In genomic region chr6:150994026-150994425, GRCh38 we compare ENCODE assay signal across 24 cellular contexts.
DNase-seq lines count a peak whose midpoint lies in the region; ATAC-seq, FAIRE-seq and TF ChIP-seq lines count a peak whose summit lies in the region.
"Had no signal": no experiment of that assay in that cellular context is flagged by ENCODE, and none has a peak within 500 bp of the region (broad histone marks: within the 10 kb centered on the region; RNA-seq: fewer than 3 reads in every experiment).

No MANE protein-coding gene starts in this region.

- H3K27ac ChIP-seq in HepG2 (ENCODE audit: extremely low read length, insufficient read depth, low read length) (no peak overlapping the region), right lobe of liver (no peak overlapping the region), stomach (no peak overlapping the region)
- H3K27ac ChIP-seq: A549; BLaER1 treated with 17β-estradiol and CSF1 and Interleukin-3, amounts not matched to agents 10 nM and 100 nM had no signal

- H3K9me3 ChIP-seq in HepG2 (ENCODE audit: low read length) (no peaks in the 10 kb centered on the region), right lobe of liver (no peaks in the 10 kb centered on the region), stomach (no peaks in the 10 kb centered on the region)
- H3K9me3 ChIP-seq: A549, BE2C had no signal

- TF ChIP-seq CTCF in HepG2 (CRISPR knock-in tag; IDR thresholded peaks at IDR 0.05) (no peak), right lobe of liver (IDR thresholded peaks at IDR 0.05) (no peak), WTC11 (IDR thresholded peaks at IDR 0.05) (no peak), chondrocyte (IDR thresholded peaks at IDR 0.05) (no peak), stomach (IDR thresholded peaks at IDR 0.05) (no peak)

- FAIRE-seq in HepG2 (lab: Jason Lieb, UNC): no peak
- FAIRE-seq: A549, GM12891, GM18507 had no signal

- no peak overlapping the region for H3K4me2 ChIP-seq in HepG2 (ENCODE audit: low read depth, low read length)
- H3K4me2 ChIP-seq: A549; BLaER1 treated with 17β-estradiol and CSF1 and Interleukin-3, amounts not matched to agents 10 nM and 100 nM had no signal

- no peak for TF ChIP-seq RAD21 in HepG2 (CRISPR knock-in tag; IDR thresholded peaks at IDR 0.05)

- H3K9me3 Mint-ChIP-seq in WTC11: no peaks in the 10 kb centered on the region
- no peaks in the 10 kb centered on the region for H3K9me3 Mint-ChIP-seq in chondrocyte (ENCODE audit: low read depth)
- no peaks in the 10 kb centered on the region for H3K9me3 Mint-ChIP-seq in stimulated activated effector memory CD8-positive, alpha-beta T cell treated with anti-CD3 and anti-CD28 coated beads, Interleukin-12 subunit alpha, Interleukin-12 subunit beta, amount 100 ng/mL, for 72 hours

- H3K27me3 ChIP-seq in HepG2 (ENCODE audit: control insufficient read depth in 1 of 2, insufficient read depth in 2 of 2, low read length in 2 of 2) (no peaks in the 10 kb centered on the region), right lobe of liver (no peaks in the 10 kb centered on the region), stomach (no peaks in the 10 kb centered on the region)
- H3K27me3 ChIP-seq: BE2C; BLaER1 treated with 17β-estradiol and CSF1 and Interleukin-3, amounts not matched to agents 10 nM and 100 nM had no signal

- no peak for ATAC-seq in HepG2
- no peak for ATAC-seq in right lobe of liver
- ATAC-seq in WTC11: no peak
- ATAC-seq in stimulated activated effector memory CD8-positive, alpha-beta T cell treated with anti-CD3 and anti-CD28 coated beads, Interleukin-12 subunit alpha, Interleukin-12 subunit beta, amount 100 ng/mL, for 72 hours: no peak
- ATAC-seq: A549 had no signal

- no peak overlapping the region for H3K4me3 ChIP-seq in HepG2 (replicated peaks in 1 of 3; ENCODE audit: insufficient read depth in 1 of 3, low read depth in 2 of 3, low read length in 3 of 3)
- H3K4me3 ChIP-seq in right lobe of liver: no peak overlapping the region
- H3K4me3 ChIP-seq in stomach: no peak overlapping the region
- H3K4me3 ChIP-seq: A549; BLaER1 treated with 17β-estradiol and CSF1 and Interleukin-3, amounts not matched to agents 10 nM and 100 nM had no signal

- TF ChIP-seq EP300 in HepG2 (IDR thresholded peaks at IDR 0.05; ENCODE audit: low read depth in 2 of 2, low read length in 2 of 2): no peak
- TF ChIP-seq EP300 in HepG2 (CRISPR knock-in tag; IDR thresholded peaks at IDR 0.05; ENCODE audit: borderline replicate concordance): no peak
- no peak for TF ChIP-seq EP300 in stomach (IDR thresholded peaks at IDR 0.05)

- H4K20me1 ChIP-seq in HepG2 (ENCODE audit: insufficient read depth, low read length): no peaks in the 10 kb centered on the region

- POLR2A ChIA-PET in HepG2 (lab: Yijun Ruan, JAX): no interaction called here
- POLR2A ChIA-PET in WTC11 (lab: Charles Lee): interaction anchor here (0.5 kb wide), 1 partner anchor 33 kb away, joined by 4 read pairs; no protein-coding TSS in a partner anchor

- in situ Hi-C loops in HepG2 (cut with HindIII; ENCODE audit: extremely low pct_ligation_motif_present, low pct_unique_long_range_greater_than_20kb): no loop called here

- H3K79me2 ChIP-seq in HepG2 (ENCODE audit: insufficient read depth, low read length): no peaks in the 10 kb centered on the region

- no peak for TF ChIP-seq POLR2A in HepG2 (IDR thresholded peaks at IDR 0.05; ENCODE audit: insufficient read depth in 1 of 2, low read depth in 2 of 2, low read length in 2 of 2)
- no peak for TF ChIP-seq POLR2A in right lobe of liver (IDR thresholded peaks at IDR 0.05)
- no peak for TF ChIP-seq POLR2A in stomach (IDR thresholded peaks at IDR 0.05)

- H2AFZ ChIP-seq in HepG2 (ENCODE audit: low read length): no peak overlapping the region

- peaks cover 7 to 21% of the 10 kb centered on the region in 2 experiments for H3K36me3 ChIP-seq in HepG2 (replicated peaks in 1 of 2; ENCODE audit: control insufficient read depth in 1 of 2, insufficient read depth in 2 of 2, low read length in 2 of 2)
- no peaks in the 10 kb centered on the region for H3K36me3 ChIP-seq in right lobe of liver
- no peaks in the 10 kb centered on the region for H3K36me3 ChIP-seq in stomach

- H3K27me3 Mint-ChIP-seq in WTC11 (ENCODE audit: low read depth): no peaks in the 10 kb centered on the region
- H3K27me3 Mint-ChIP-seq in chondrocyte (ENCODE audit: low read depth): no peaks in the 10 kb centered on the region
- H3K27me3 Mint-ChIP-seq: CD4-positive, alpha-beta memory T cell had no signal

- 100% methylated on average over 1 of the region's 1 CpG for WGBS in HepG2 (ENCODE audit: low lambda C conversion rate)
- WGBS in right lobe of liver (ENCODE audit: insufficient coverage, low coverage, low lambda C conversion rate, missing lambda C conversion rate): 100% methylated on average over 1 of the region's 1 CpG
- 91 to 100% (median 98%) methylated on average over 1 of the region's 1 CpG for WGBS in stomach, 5 donors

- peaks cover 4% of the 10 kb centered on the region for H3K4me1 Mint-ChIP-seq in WTC11
- peaks cover 11% of the 10 kb centered on the region for H3K4me1 Mint-ChIP-seq in chondrocyte (ENCODE audit: low read depth)
- no peaks in the 10 kb centered on the region for H3K4me1 Mint-ChIP-seq in stimulated activated effector memory CD8-positive, alpha-beta T cell treated with anti-CD3 and anti-CD28 coated beads, Interleukin-12 subunit alpha, Interleukin-12 subunit beta, amount 100 ng/mL, for 72 hours
- H3K4me1 Mint-ChIP-seq: CD4-positive, alpha-beta memory T cell had no signal

- BruUV-seq in HepG2 (replicated peaks; lab: Mats Ljungman, UMichigan): no TSS peak

- intact Hi-C loops in HepG2 (cut with micrococcal nuclease; ENCODE audit: unreplicated experiment): no loop called here
- intact Hi-C loops in right lobe of liver (cut with DNase I): no loop called here
- intact Hi-C loops in stomach (cut with DNase I; ENCODE audit: low total_unique reads): no loop called here

- H3K4me1 ChIP-seq in HepG2 (ENCODE audit: insufficient read depth, low read length) (no peaks in the 10 kb centered on the region), right lobe of liver (no peaks in the 10 kb centered on the region), stomach (no peaks in the 10 kb centered on the region)
- H3K4me1 ChIP-seq: BE2C had no signal

- DNase-seq in HepG2 (ENCODE audit: low spot score) (no peak), right lobe of liver (no peak), WTC11 (ENCODE audit: low spot score) (no peak), chondrocyte (ENCODE audit: low spot score) (no peak), stomach (no peak), occipital lobe (lab: John Stamatoyannopoulos, UW) (no peak)
- no peak for DNase-seq in stimulated activated effector memory CD8-positive, alpha-beta T cell treated with anti-CD3 and anti-CD28 coated beads, Interleukin-12 subunit alpha, Interleukin-12 subunit beta, amount 100 ng/mL, for 72 hours (ENCODE audit: low spot score in 2 of 2)
- DNase-seq: 8988T; ACHN; AML-193; BE2C; Calu3; CD4-positive, alpha-beta memory T cell; COR-L47; DMS53; DMS79 treated with DMSO at 0.1 percent for 48 hours; GF-D8; GOT3; H7; HCEC 1CT had no signal

- H3K27ac Mint-ChIP-seq in WTC11 (no peak overlapping the region; the same call in 1 of the 2 replicates), chondrocyte (ENCODE audit: unreplicated experiment) (peak overlapping the region; percentile 22)
- H3K27ac Mint-ChIP-seq in stimulated activated effector memory CD8-positive, alpha-beta T cell treated with anti-CD3 and anti-CD28 coated beads, Interleukin-12 subunit alpha, Interleukin-12 subunit beta, amount 100 ng/mL, for 72 hours: peak overlapping the region; percentile 11

- CTCF ChIA-PET in HepG2 (lab: Yijun Ruan, JAX; ENCODE audit: low intra/inter-chr PET ratio, low total read pairs): no interaction called here
- CTCF ChIA-PET in WTC11 (lab: Charles Lee): no interaction called here

- H3K4me3 Mint-ChIP-seq in WTC11 (no peak overlapping the region), chondrocyte (ENCODE audit: unreplicated experiment) (no peak overlapping the region)
- no peak overlapping the region for H3K4me3 Mint-ChIP-seq in stimulated activated effector memory CD8-positive, alpha-beta T cell treated with anti-CD3 and anti-CD28 coated beads, Interleukin-12 subunit alpha, Interleukin-12 subunit beta, amount 100 ng/mL, for 72 hours
- H3K4me3 Mint-ChIP-seq: CD4-positive, alpha-beta memory T cell had no signal

- no peak overlapping the region for H3K9ac ChIP-seq in HepG2 (ENCODE audit: insufficient read depth, low read depth, low read length)
- H3K9ac ChIP-seq: BLaER1 treated with 17β-estradiol and CSF1 and Interleukin-3, amounts not matched to agents 10 nM and 100 nM had no signal

- H3K36me3 Mint-ChIP-seq in WTC11 (peaks cover 24% of the 10 kb centered on the region), chondrocyte (ENCODE audit: low read depth) (peaks cover 23% of the 10 kb centered on the region)
- peaks cover 58% of the 10 kb centered on the region for H3K36me3 Mint-ChIP-seq in stimulated activated effector memory CD8-positive, alpha-beta T cell treated with anti-CD3 and anti-CD28 coated beads, Interleukin-12 subunit alpha, Interleukin-12 subunit beta, amount 100 ng/mL, for 72 hours

TF ChIP-seq in HepG2, 621 proteins besides CTCF, POLR2A, EP300 and RAD21:
- TF ChIP-seq ZNF124 (CRISPR knock-in tag; IDR thresholded peaks at IDR 0.05) (no peak), ZMYM3 (CRISPR knock-in tag; IDR thresholded peaks at IDR 0.05) (0 out of 2 replicates have a peak, but pooled peaks have one; percentile 29)

TF ChIP-seq in WTC11, 78 proteins besides CTCF, POLR2A, EP300 and RAD21 (continues in another document):
- TF ChIP-seq GTF2I (CRISPR knock-in tag; conservative IDR thresholded peaks at IDR 0.05): 0 out of 2 replicates have a peak, but pooled peaks have one; percentile 44
